ENCODE assay signal across 1 cellular context in the genomic region with DNA sequence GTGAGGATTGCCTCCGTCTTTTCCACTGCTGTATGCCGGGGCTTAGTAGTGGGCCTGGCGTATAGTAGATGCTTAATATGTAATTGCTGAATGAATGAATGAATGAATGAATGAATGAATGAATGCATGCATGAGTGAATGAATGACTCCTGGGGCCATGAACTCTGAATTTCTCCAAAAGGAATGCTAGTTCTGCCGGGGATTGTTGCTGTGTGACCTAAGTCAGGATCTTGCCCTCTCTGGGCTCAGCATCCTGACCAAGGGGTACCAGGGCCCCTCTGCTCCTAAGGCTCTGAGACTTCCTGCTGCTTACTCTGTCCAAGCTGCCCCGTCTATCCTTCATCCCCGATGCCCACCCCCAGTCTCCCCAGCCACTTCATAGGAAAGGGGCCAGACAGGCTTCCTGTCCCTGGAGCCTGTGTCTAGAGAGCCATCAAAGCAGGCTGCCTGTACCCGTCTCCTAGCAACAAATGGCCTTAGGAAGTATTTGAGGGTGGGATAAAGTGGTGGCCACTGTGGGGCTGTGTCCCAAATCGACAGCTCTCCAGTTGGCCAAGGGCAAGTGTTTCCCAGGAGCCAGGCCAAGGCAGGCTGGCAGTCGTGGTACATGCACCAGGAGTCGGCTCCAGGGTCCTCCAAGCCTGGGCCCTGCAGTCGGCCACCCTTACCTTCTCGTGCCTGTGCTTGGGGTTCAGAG.
TF ChIP-seq lines count a peak whose summit lies in the region.

No MANE protein-coding gene starts in this region.

TF ChIP-seq in K562, 482 proteins besides CTCF, POLR2A, EP300 and RAD21:
- TF ChIP-seq BHLHE40 (IDR thresholded peaks at IDR 0.05; ENCODE audit: low read length) (no peak), ZNF24 (IDR thresholded peaks at IDR 0.05) (peak; percentile 97), BCOR (IDR thresholded peaks at IDR 0.05) (peak; percentile 91), KDM1A (IDR thresholded peaks at IDR 0.05) (peak; percentile 52 to 74; a peak in 3 of 4 replicates), RBM25 (IDR thresholded peaks at IDR 0.05; ENCODE audit: low read depth, low read length, severe bottlenecking) (peak; percentile 81), ZNF23 (CRISPR knock-in tag; IDR thresholded peaks at IDR 0.05) (no peak), SIN3A (IDR thresholded peaks at IDR 0.05; ENCODE audit: borderline replicate concordance in 2 of 2, control insufficient read depth in 1 of 2, low read depth in 2 of 2, low read length in 2 of 2) (no peak), TEAD2 (tag; IDR thresholded peaks at IDR 0.05) (no peak), ZFP36 (IDR thresholded peaks at IDR 0.05; ENCODE audit: low read depth, low read length, partially characterized antibody) (peak; percentile 71), RFX1 (IDR thresholded peaks at IDR 0.05) (peak; percentile 43; the same call in 1 of the 2 replicates)
- TF ChIP-seq, protein P1, sequence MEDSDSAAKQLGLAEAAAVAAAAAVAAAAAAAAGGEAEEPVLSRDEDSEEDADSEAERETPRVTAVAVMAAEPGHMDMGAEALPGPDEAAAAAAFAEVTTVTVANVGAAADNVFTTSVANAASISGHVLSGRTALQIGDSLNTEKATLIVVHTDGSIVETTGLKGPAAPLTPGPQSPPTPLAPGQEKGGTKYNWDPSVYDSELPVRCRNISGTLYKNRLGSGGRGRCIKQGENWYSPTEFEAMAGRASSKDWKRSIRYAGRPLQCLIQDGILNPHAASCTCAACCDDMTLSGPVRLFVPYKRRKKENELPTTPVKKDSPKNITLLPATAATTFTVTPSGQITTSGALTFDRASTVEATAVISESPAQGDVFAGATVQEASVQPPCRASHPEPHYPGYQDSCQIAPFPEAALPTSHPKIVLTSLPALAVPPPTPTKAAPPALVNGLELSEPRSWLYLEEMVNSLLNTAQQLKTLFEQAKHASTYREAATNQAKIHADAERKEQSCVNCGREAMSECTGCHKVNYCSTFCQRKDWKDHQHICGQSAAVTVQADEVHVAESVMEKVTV (CRISPR knock-in tag; IDR thresholded peaks at IDR 0.05) = no peak
